2 cellular contexts compared by ENCODE assay signal in the genomic region with DNA sequence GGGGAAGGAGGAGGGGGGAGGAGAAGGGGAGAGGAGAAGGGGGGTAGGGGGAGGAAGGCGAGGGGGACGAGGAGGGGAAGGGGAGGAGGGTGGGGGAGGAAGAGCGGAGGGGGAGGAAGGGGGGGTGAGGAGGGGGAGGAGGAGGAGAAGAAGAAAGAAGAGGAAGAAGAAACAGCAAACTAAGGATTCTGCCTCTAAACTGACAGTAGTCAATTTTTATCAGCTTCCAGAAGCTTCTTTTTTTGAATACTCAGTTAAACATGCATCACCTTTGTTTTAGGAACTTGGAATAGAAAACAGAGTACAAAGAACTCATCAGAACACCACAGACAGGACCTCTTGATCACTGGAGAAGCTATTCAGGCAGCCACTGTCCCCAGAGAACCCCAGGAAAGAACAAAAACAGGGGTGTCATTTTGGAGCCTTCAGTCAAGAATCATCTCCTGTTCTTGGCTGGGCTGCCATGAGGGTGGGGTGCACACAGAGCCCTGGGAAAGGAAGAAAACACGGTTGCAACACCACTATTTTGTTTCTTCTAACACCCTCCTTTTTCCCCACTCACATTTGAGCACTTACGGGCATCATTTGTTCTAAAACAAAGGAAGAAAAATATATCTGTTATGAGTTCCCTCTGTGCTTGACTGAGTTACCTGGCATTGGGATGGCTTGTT.
TF ChIP-seq lines count a peak whose summit lies in the region.

No MANE protein-coding gene starts in this region.

TF ChIP-seq in A549, 52 proteins besides CTCF, POLR2A, EP300 and RAD21:
- TF ChIP-seq ZFP36 (IDR thresholded peaks at IDR 0.05; ENCODE audit: borderline replicate concordance, partially characterized antibody) (no peak), NPAS2 (CRISPR knock-in tag; IDR thresholded peaks at IDR 0.05; ENCODE audit: borderline replicate concordance) (no peak), HOXB5 (CRISPR knock-in tag; IDR thresholded peaks at IDR 0.05) (no peak), HOXB13 (CRISPR knock-in tag; IDR thresholded peaks at IDR 0.05; ENCODE audit: low read depth) (no peak), JUNB (IDR thresholded peaks at IDR 0.05) (no peak)

TF ChIP-seq in IMR-90, 13 proteins besides CTCF, POLR2A, EP300 and RAD21:
- TF ChIP-seq BHLHE40 (IDR thresholded peaks at IDR 0.05; ENCODE audit: low read depth, low read length) (no peak), FOS (IDR thresholded peaks at IDR 0.05; ENCODE audit: low read depth, low read length) (no peak), SMC3 (IDR thresholded peaks at IDR 0.05; ENCODE audit: low read depth, low read length) (no peak), MAFK (IDR thresholded peaks at IDR 0.05; ENCODE audit: low read depth, low read length) (no peak), MXI1 (IDR thresholded peaks at IDR 0.05; ENCODE audit: borderline replicate concordance, low read depth, low read length) (no peak), RFX5 (IDR thresholded peaks at IDR 0.05; ENCODE audit: low read depth, low read length) (no peak), MAZ (IDR thresholded peaks at IDR 0.05; ENCODE audit: borderline replicate concordance, low read depth, low read length) (no peak), RCOR1 (IDR thresholded peaks at IDR 0.05; ENCODE audit: insufficient replicate concordance, low read length) (no peak), NFE2L2 (IDR thresholded peaks at IDR 0.05; ENCODE audit: low read depth, low read length) (no peak), CHD1 (IDR thresholded peaks at IDR 0.05; ENCODE audit: low read depth, low read length) (no peak), CEBPB (IDR thresholded peaks at IDR 0.05; ENCODE audit: low read depth, low read length) (no peak)
- TF ChIP-seq, protein P1, sequence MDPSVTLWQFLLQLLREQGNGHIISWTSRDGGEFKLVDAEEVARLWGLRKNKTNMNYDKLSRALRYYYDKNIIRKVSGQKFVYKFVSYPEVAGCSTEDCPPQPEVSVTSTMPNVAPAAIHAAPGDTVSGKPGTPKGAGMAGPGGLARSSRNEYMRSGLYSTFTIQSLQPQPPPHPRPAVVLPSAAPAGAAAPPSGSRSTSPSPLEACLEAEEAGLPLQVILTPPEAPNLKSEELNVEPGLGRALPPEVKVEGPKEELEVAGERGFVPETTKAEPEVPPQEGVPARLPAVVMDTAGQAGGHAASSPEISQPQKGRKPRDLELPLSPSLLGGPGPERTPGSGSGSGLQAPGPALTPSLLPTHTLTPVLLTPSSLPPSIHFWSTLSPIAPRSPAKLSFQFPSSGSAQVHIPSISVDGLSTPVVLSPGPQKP (IDR thresholded peaks at IDR 0.05; ENCODE audit: borderline replicate concordance, low read depth, low read length): no peak
- TF ChIP-seq, protein P2, sequence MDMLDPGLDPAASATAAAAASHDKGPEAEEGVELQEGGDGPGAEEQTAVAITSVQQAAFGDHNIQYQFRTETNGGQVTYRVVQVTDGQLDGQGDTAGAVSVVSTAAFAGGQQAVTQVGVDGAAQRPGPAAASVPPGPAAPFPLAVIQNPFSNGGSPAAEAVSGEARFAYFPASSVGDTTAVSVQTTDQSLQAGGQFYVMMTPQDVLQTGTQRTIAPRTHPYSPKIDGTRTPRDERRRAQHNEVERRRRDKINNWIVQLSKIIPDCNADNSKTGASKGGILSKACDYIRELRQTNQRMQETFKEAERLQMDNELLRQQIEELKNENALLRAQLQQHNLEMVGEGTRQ (IDR thresholded peaks at IDR 0.05; ENCODE audit: low read depth, low read length): no peak
TF ChIP-seq in IMR-90: peak in this region for 0.
